Comparison of ENCODE assay signal across 7 cellular contexts in genomic region chr3:25783661-25784512, GRCh38. TPM values are rescaled to one million over a fixed set of nuclear protein-coding genes. Genes with fewer than 3 reads are reported as not detected.
A peak's percentile ranks its signal among the peaks of the same experiment; 100 is the strongest.
DNase-seq lines count a peak whose midpoint lies in the region; ATAC-seq and TF ChIP-seq lines count a peak whose summit lies in the region.

No MANE protein-coding gene starts in this region.

- intact Hi-C loops in lower lobe of right lung (cut with DNase I), result no loop called here

- CTCF ChIA-PET in RWPE1 (lab: Yijun Ruan, JAX), result no interaction called here

- ATAC-seq in GM21360 (IDR thresholded peaks at IDR 0.05; ENCODE audit: unreplicated experiment), result peak; percentile 21
- ATAC-seq in HG03571 (IDR thresholded peaks at IDR 0.05; ENCODE audit: unreplicated experiment), result peak; percentile 25
- ATAC-seq in lower lobe of right lung, result peak; percentile 66 to 70

- H3K4me3 ChIP-seq in lower lobe of right lung, result peak overlapping the region; percentile 84
- H3K4me3 ChIP-seq in thymus (ENCODE audit: low read length), result peak overlapping the region; percentile 63

- H3K36me3 ChIP-seq in lower lobe of right lung (no peaks in the 10 kb centered on the region), thymus (ENCODE audit: control insufficient read depth, insufficient read depth) (no peaks in the 10 kb centered on the region)

- H3K27me3 ChIP-seq in lower lobe of right lung (ENCODE audit: low read depth) (no peaks in the 10 kb centered on the region), thymus (ENCODE audit: control insufficient read depth, insufficient read depth) (no peaks in the 10 kb centered on the region)

- H3K9me3 ChIP-seq in lower lobe of right lung (no peaks in the 10 kb centered on the region), thymus (ENCODE audit: control insufficient read depth) (no peaks in the 10 kb centered on the region)

- peaks cover 37% of the 10 kb centered on the region for H3K4me1 ChIP-seq in lower lobe of right lung
- peaks cover 25% of the 10 kb centered on the region for H3K4me1 ChIP-seq in thymus (ENCODE audit: control insufficient read depth, insufficient read depth, low read length)

- H3K27ac ChIP-seq in RWPE1, result peak overlapping the region; percentile 88
- H3K27ac ChIP-seq in lower lobe of right lung, result peak overlapping the region; percentile 94
- H3K27ac ChIP-seq in thymus (ENCODE audit: low read depth), result peak overlapping the region; percentile 75

- 8% methylated on average over 34 of the region's 34 CpGs for WGBS in thymus

- TF ChIP-seq CTCF in RWPE1 (conservative IDR thresholded peaks at IDR 0.05; ENCODE audit: low read depth), result no peak
- TF ChIP-seq CTCF in lower lobe of right lung (IDR thresholded peaks at IDR 0.05), result no peak

- peak; percentile 41 for DNase-seq in EH (ENCODE audit: low read depth)
- peak; percentile 18 for DNase-seq in RWPE1 (ENCODE audit: low spot score)
- DNase-seq in dermis blood vessel endothelial cell, result peak; percentile 44
- peak; percentile 70 for DNase-seq in lower lobe of right lung

- POLR2A ChIA-PET in RWPE1 (lab: Yijun Ruan, JAX; ENCODE audit: low non-redundant PET), result no interaction called here

RNA-seq across cellular contexts. Expression of gene NGLY1, which starts 0.6 kb away (rescaled TPM):
- 39.9 and 45.9 TPM in 2 replicates for total RNA-seq in dermis blood vessel endothelial cell
- total RNA-seq in lower lobe of right lung, result 34.1 TPM
- 73.4 TPM for polyA plus RNA-seq in thymus

RNA-seq across cellular contexts. Expression of gene OXSM, which starts 6.0 kb away (rescaled TPM):
- total RNA-seq in dermis blood vessel endothelial cell (11.0 and 11.1 TPM in 2 replicates), lower lobe of right lung (7.8 TPM)
- 17.5 TPM for polyA plus RNA-seq in thymus

Comparison
In these comparisons a context has a peak if more than half of its experiments do, and no peak if none do; other contexts are left out.
1. Peak in every context shown above with its lines: DNase-seq, ATAC-seq, H3K4me3 ChIP-seq and H3K27ac ChIP-seq.
2. DNase-seq: peak in every context shown above with its lines; median percentile 70 in lower lobe of right lung; 44 in dermis blood vessel endothelial cell; 41 in EH; 18 in RWPE1.